In the genomic region with DNA sequence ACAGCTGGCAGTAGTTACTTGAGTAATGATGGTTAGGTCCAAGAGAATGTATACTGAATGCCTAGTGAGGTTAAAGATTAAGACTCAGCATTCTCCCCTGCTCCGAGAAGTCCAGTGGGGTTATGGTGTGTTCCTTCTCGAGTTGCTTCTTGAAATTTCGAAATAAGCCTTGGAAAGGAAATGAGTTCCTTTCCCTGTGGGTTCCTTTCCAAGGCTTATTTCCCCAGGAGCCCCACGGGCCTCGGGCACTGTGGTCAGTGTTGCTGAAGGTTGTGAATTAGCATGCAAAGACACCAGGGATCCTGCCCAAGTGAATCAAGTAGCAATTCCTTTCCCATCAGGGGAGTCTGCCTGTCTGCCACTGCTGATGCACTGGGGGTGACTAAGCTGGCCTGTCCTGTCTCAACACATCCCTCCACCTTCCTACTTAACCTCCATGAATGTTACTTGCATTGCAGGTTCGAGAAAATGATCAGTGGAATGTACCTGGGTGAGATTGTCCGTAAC, we compare ENCODE assay signal across 17 cellular contexts. TPM values are rescaled to one million over a fixed set of nuclear protein-coding genes. Genes with fewer than 3 reads are reported as not detected.
A peak's percentile ranks its signal among the peaks of the same experiment; 100 is the strongest.
DNase-seq lines count a peak whose midpoint lies in the region; ATAC-seq, FAIRE-seq and TF ChIP-seq lines count a peak whose summit lies in the region.
"Had no signal": no experiment of that assay in that cellular context is flagged by ENCODE, and none has a peak within 500 bp of the region (broad histone marks: within the 10 kb centered on the region; RNA-seq: fewer than 3 reads in every experiment).

No MANE protein-coding gene starts in this region.

- H3K27ac Mint-ChIP-seq in activated naive CD8-positive, alpha-beta T cell treated with anti-CD3 and anti-CD28 coated beads for 36 hours = no peak overlapping the region
- H3K27ac Mint-ChIP-seq: CD4-positive, alpha-beta T cell had no signal

- in situ Hi-C loops in brain microvascular endothelial cell (cut with HindIII; ENCODE audit: low pct_ligation_motif_present, low sequenced_read_pairs) = no loop called here

- TF ChIP-seq CTCF in AG09309 (IDR thresholded peaks at IDR 0.05; ENCODE audit: control insufficient read depth, insufficient read depth, low read depth, low read length, missing control alignments) (no peak), brain microvascular endothelial cell (IDR thresholded peaks at IDR 0.05; ENCODE audit: low read depth, low read length, missing control alignments) (no peak)

- ATAC-seq in HG03378 (IDR thresholded peaks at IDR 0.05; ENCODE audit: unreplicated experiment) (no peak), HG02885 (IDR thresholded peaks at IDR 0.05; ENCODE audit: poor library complexity, unreplicated experiment) (no peak)
- ATAC-seq: activated T-cell treated with anti-CD3 and anti-CD28 coated beads, Interleukin-2, amount 50 U/mL, for 4 hours; naive thymus-derived CD8-positive, alpha-beta T cell; stimulated activated naive CD8-positive, alpha-beta T cell treated with anti-CD3 and anti-CD28 coated beads, Interleukin-15, Interleukin-2, amounts not matched to agents 100 U/mL and 50 U/mL, for 24 hours had no signal

- intact Hi-C loops in posterior vena cava (cut with DNase I) = no loop called here

- FAIRE-seq in HTR-8/SVneo (lab: Jason Lieb, UNC) = peak; percentile 85

- no peaks in the 10 kb centered on the region for H3K27me3 ChIP-seq in brain microvascular endothelial cell (replicated peaks)
- H3K27me3 ChIP-seq: heart right ventricle had no signal

- H3K27ac ChIP-seq in brain microvascular endothelial cell = peak overlapping the region; percentile 59
- H3K27ac ChIP-seq: heart right ventricle, HL-60 had no signal

- peak; percentile 88 for DNase-seq in AG09309 (ENCODE audit: low read depth)
- DNase-seq in HTR-8/SVneo (ENCODE audit: insufficient read length, low spot score) = no peak
- peak; percentile 27 for DNase-seq in brain microvascular endothelial cell
- peak; percentile 83 for DNase-seq in islet precursor cell
- DNase-seq in activated naive CD8-positive, alpha-beta T cell treated with anti-CD3 and anti-CD28 coated beads for 36 hours = no peak
- no peak for DNase-seq in posterior vena cava (ENCODE audit: low spot score)
- DNase-seq: activated T-cell treated with anti-CD3 and anti-CD28 coated beads, Interleukin-2, amount 50 U/mL, for 4 hours; amygdala; CD4-positive, alpha-beta T cell; effector CD8-positive, alpha-beta T cell; heart right ventricle; naive thymus-derived CD8-positive, alpha-beta T cell; NCI-H2171; stimulated activated naive CD8-positive, alpha-beta T cell treated with anti-CD3 and anti-CD28 coated beads, Interleukin-15, Interleukin-2, amounts not matched to agents 100 U/mL and 50 U/mL, for 24 hours had no signal

- H3K36me3 Mint-ChIP-seq in activated naive CD8-positive, alpha-beta T cell treated with anti-CD3 and anti-CD28 coated beads for 36 hours = peaks cover 55% of the 10 kb centered on the region

- H3K9me3 Mint-ChIP-seq in activated naive CD8-positive, alpha-beta T cell treated with anti-CD3 and anti-CD28 coated beads for 36 hours = no peaks in the 10 kb centered on the region
- H3K9me3 Mint-ChIP-seq: activated T-cell treated with anti-CD3 and anti-CD28 coated beads, Interleukin-2, amount 50 U/mL, for 4 hours; CD4-positive, alpha-beta T cell; naive thymus-derived CD8-positive, alpha-beta T cell had no signal

- no peaks in the 10 kb centered on the region for H3K4me1 Mint-ChIP-seq in activated naive CD8-positive, alpha-beta T cell treated with anti-CD3 and anti-CD28 coated beads for 36 hours

- no peak overlapping the region for H3K4me3 ChIP-seq in AG09309 (ENCODE audit: control insufficient read depth, low read depth, low read length)
- H3K4me3 ChIP-seq in brain microvascular endothelial cell (ENCODE audit: low read depth, low read length) = no peak overlapping the region
- H3K4me3 ChIP-seq: heart right ventricle had no signal

- H3K4me3 Mint-ChIP-seq in activated naive CD8-positive, alpha-beta T cell treated with anti-CD3 and anti-CD28 coated beads for 36 hours = no peak overlapping the region
- H3K4me3 Mint-ChIP-seq: activated T-cell treated with anti-CD3 and anti-CD28 coated beads, Interleukin-2, amount 50 U/mL, for 4 hours; CD4-positive, alpha-beta T cell; naive thymus-derived CD8-positive, alpha-beta T cell had no signal

- H3K36me3 ChIP-seq in brain microvascular endothelial cell (replicated peaks) = peaks cover 2% of the 10 kb centered on the region

- H3K27me3 Mint-ChIP-seq in activated naive CD8-positive, alpha-beta T cell treated with anti-CD3 and anti-CD28 coated beads for 36 hours = no peaks in the 10 kb centered on the region
- H3K27me3 Mint-ChIP-seq: CD4-positive, alpha-beta T cell; naive thymus-derived CD8-positive, alpha-beta T cell had no signal

RNA-seq across cellular contexts. Expression of a gene that starts 53.6 kb away (rescaled TPM):
- 100 to 1,000 TPM; 101 to 102 TPM for total RNA-seq in activated naive CD8-positive, alpha-beta T cell treated with anti-CD3 and anti-CD28 coated beads for 36 hours
- total RNA-seq in posterior vena cava = 1 to 10 TPM; 4.2 to 4.3 TPM

Comparison
In these comparisons a context has a peak if more than half of its experiments do, and no peak if none do; other contexts are left out.
1. DNase-seq: peak in AG09309 (single experiment), brain microvascular endothelial cell (single experiment) and islet precursor cell (single experiment); none in HTR-8/SVneo (single experiment), activated naive CD8-positive, alpha-beta T cell treated with anti-CD3 and anti-CD28 coated beads for 36 hours (single experiment) and posterior vena cava (single experiment).
2. RNA of a gene that starts 53.6 kb away (total RNA-seq): 101 to 102 TPM in activated naive CD8-positive, alpha-beta T cell treated with anti-CD3 and anti-CD28 coated beads for 36 hours; 4.2 to 4.3 TPM in posterior vena cava; every median in the first group is over 10 times any median in the second.